Comparison of ENCODE assay signal across 8 cellular contexts in the genomic region with DNA sequence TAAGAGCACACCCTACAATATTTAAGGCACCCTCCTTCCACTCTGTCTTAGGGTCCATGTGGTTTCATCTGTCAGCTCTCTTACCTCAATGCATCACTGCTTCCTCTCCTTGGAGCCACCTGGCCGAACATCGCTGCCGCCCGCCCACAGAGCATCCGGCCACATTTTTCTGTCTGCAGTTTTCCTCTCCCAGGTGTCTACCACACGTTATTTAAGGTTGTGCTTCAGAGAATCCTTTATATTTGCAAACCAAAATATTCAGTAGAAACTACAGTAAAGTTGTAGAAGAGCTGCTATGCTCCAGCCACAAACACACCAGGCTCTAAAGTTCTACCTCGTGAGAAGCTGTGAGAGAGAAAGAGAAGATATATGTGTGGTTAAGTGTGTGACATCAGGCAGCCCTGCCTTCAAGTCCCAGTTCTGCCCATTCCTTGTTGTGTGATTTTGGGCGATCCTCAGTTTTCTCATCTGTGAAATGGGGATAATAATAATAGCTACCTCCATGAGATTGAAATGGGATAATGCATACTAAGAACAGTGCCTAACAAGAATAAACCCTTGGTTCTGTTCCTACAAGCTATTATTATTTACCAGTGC. TPM values are rescaled to one million over a fixed set of nuclear protein-coding genes. Genes with fewer than 3 reads are reported as not detected.
DNase-seq lines count a peak whose midpoint lies in the region; ATAC-seq and TF ChIP-seq lines count a peak whose summit lies in the region.

No MANE protein-coding gene starts in this region.

- no peaks in the 10 kb centered on the region for H3K27me3 ChIP-seq in uterus

- H3K4me3 Mint-ChIP-seq in activated CD8-positive, alpha-beta T cell treated with anti-CD3 and anti-CD28 coated beads for 36 hours = peak overlapping the region; percentile 99
- H3K4me3 Mint-ChIP-seq in naive thymus-derived CD8-positive, alpha-beta T cell = peak overlapping the region; percentile 57 to 96 (median 78)

- H3K9me3 Mint-ChIP-seq in activated CD8-positive, alpha-beta T cell treated with anti-CD3 and anti-CD28 coated beads for 36 hours = peaks cover 1% of the 10 kb centered on the region
- peaks cover 0 to 2% (median 0%) of the 10 kb centered on the region in 9 donors for H3K9me3 Mint-ChIP-seq in naive thymus-derived CD8-positive, alpha-beta T cell

- H3K27ac ChIP-seq in uterus = no peak overlapping the region

- no peak overlapping the region for H3K4me3 ChIP-seq in uterus

- DNase-seq in activated CD8-positive, alpha-beta T cell treated with anti-CD3 and anti-CD28 coated beads for 36 hours = peak; percentile 94
- DNase-seq in naive thymus-derived CD8-positive, alpha-beta T cell = peak; percentile 68 to 98 (median 91)
- no peak for DNase-seq in NCI-H1694 (lab: John Stamatoyannopoulos, UW)
- no peak for DNase-seq in sciatic nerve (ENCODE audit: low spot score)
- DNase-seq in uterus = no peak
- no peak for DNase-seq in cerebellar cortex (ENCODE audit: low spot score)

- H3K27me3 Mint-ChIP-seq in activated CD8-positive, alpha-beta T cell treated with anti-CD3 and anti-CD28 coated beads for 36 hours = no peaks in the 10 kb centered on the region
- no peaks in the 10 kb centered on the region for H3K27me3 Mint-ChIP-seq in naive thymus-derived CD8-positive, alpha-beta T cell

- no peaks in the 10 kb centered on the region for H3K9me3 ChIP-seq in uterus

- no peak for TF ChIP-seq CTCF in activated CD8-positive, alpha-beta T cell treated with anti-CD3 and anti-CD28 coated beads for 36 hours (IDR thresholded peaks at IDR 0.05)
- no peak for TF ChIP-seq CTCF in uterus (IDR thresholded peaks at IDR 0.05)

- H3K4me1 ChIP-seq in uterus = no peaks in the 10 kb centered on the region

- CTCF ChIA-PET in activated CD8-positive, alpha-beta T cell treated with anti-CD3 and anti-CD28 coated beads for 36 hours (lab: Charles Lee) = interaction anchor here (0.7 to 4.9 kb wide), 15 partner anchors 9 to 102 kb away, joined by 3 to 27 read pairs (median 3); no protein-coding TSS in a partner anchor

- ATAC-seq in GM19025 (IDR thresholded peaks at IDR 0.05; ENCODE audit: low read depth, unreplicated experiment) = peak; percentile 62
- ATAC-seq in HG03108 (IDR thresholded peaks at IDR 0.05; ENCODE audit: unreplicated experiment) = peak; percentile 67
- peak; percentile 44 for ATAC-seq in activated CD8-positive, alpha-beta T cell treated with anti-CD3 and anti-CD28 coated beads for 36 hours
- peak; percentile 63 to 70 for ATAC-seq in naive thymus-derived CD8-positive, alpha-beta T cell
- no peak for ATAC-seq in sciatic nerve

- intact Hi-C loops in activated CD8-positive, alpha-beta T cell treated with anti-CD3 and anti-CD28 coated beads for 36 hours (cut with micrococcal nuclease) = loop anchor here (1.0 to 10.0 kb wide), 4 partner anchors 35 to 521 kb away; partner anchors contain the start of gene SLC39A10
- intact Hi-C loops in sciatic nerve (cut with DNase I) (no loop called here), uterus (cut with DNase I; ENCODE audit: low total_unique reads) (no loop called here)

- H3K36me3 Mint-ChIP-seq in activated CD8-positive, alpha-beta T cell treated with anti-CD3 and anti-CD28 coated beads for 36 hours (ENCODE audit: low read depth) = peaks cover 31% of the 10 kb centered on the region
- peaks cover 0 to 2% (median 0%) of the 10 kb centered on the region in 3 donors for H3K36me3 Mint-ChIP-seq in naive thymus-derived CD8-positive, alpha-beta T cell

- peak overlapping the region; percentile 90 for H3K27ac Mint-ChIP-seq in activated CD8-positive, alpha-beta T cell treated with anti-CD3 and anti-CD28 coated beads for 36 hours
- peak overlapping the region; percentile 91 to 99 (median 96) for H3K27ac Mint-ChIP-seq in naive thymus-derived CD8-positive, alpha-beta T cell

- POLR2A ChIA-PET in activated CD8-positive, alpha-beta T cell treated with anti-CD3 and anti-CD28 coated beads for 36 hours (lab: Charles Lee) = interaction anchor here (0.7 to 4.5 kb wide), 27 partner anchors 9 to 751 kb away, joined by 3 to 49 read pairs (median 4); partner anchors contain the start of gene PGAP1
- POLR2A ChIA-PET in naive thymus-derived CD8-positive, alpha-beta T cell (lab: Charles Lee) = interaction anchor here (0.8 to 11.0 kb wide), 30 partner anchors 9 to 1017 kb away, joined by 3 to 193 read pairs (median 5); no protein-coding TSS in a partner anchor

- no peak for TF ChIP-seq POLR2A in uterus (IDR thresholded peaks at IDR 0.05)

- no peaks in the 10 kb centered on the region for H3K36me3 ChIP-seq in uterus

- H3K4me1 Mint-ChIP-seq in activated CD8-positive, alpha-beta T cell treated with anti-CD3 and anti-CD28 coated beads for 36 hours (ENCODE audit: low read depth) = peaks cover 66% of the 10 kb centered on the region
- H3K4me1 Mint-ChIP-seq in naive thymus-derived CD8-positive, alpha-beta T cell = peaks cover 43 to 86% (median 75%) of the 10 kb centered on the region in 4 donors

RNA-seq across cellular contexts. Expression of gene STK17B, which starts 4.9 kb away (rescaled TPM):
- 100 to 1,000 TPM; 237 to 250 TPM for total RNA-seq in activated CD8-positive, alpha-beta T cell treated with anti-CD3 and anti-CD28 coated beads for 36 hours
- 100 to 1,000 TPM; 312 to 331 TPM for total RNA-seq in naive thymus-derived CD8-positive, alpha-beta T cell
- polyA plus RNA-seq in naive thymus-derived CD8-positive, alpha-beta T cell = 10 to 100 TPM; 73.5 to 98.3 (median 91.9) TPM
- 32.6 TPM for total RNA-seq in sciatic nerve
- 10 to 100 TPM in 3 of 4 donors, 1 to 10 TPM in 1; 7.2 to 28.2 (median 26.8) TPM for total RNA-seq in uterus

Comparison
In these comparisons a context has a peak if more than half of its experiments do, and no peak if none do; other contexts are left out.
1. DNase-seq: peak in activated CD8-positive, alpha-beta T cell treated with anti-CD3 and anti-CD28 coated beads for 36 hours (single experiment) and naive thymus-derived CD8-positive, alpha-beta T cell (10 of 10); none in NCI-H1694 (single experiment), sciatic nerve (single experiment), uterus (0 of 2) and cerebellar cortex (single experiment).